Comparison of ENCODE assay signal across 8 cellular contexts in genomic region chr22:45268958-45269844, GRCh38. TPM values are rescaled to one million over a fixed set of nuclear protein-coding genes. Genes with fewer than 3 reads are reported as not detected.
DNase-seq lines count a peak whose midpoint lies in the region; ATAC-seq, FAIRE-seq and TF ChIP-seq lines count a peak whose summit lies in the region.

No MANE protein-coding gene starts in this region.

- no peak overlapping the region for H3K27ac Mint-ChIP-seq in activated B cell treated with CpG ODN at 0.5 μM for 24 hours

- no peaks in the 10 kb centered on the region for H3K36me3 Mint-ChIP-seq in activated B cell treated with CpG ODN at 0.5 μM for 24 hours (ENCODE audit: low read depth)

- intact Hi-C loops in activated B cell treated with CpG ODN at 0.5 μM for 24 hours (cut with micrococcal nuclease): loop anchor here (1.0 to 2.0 kb wide), 6 partner anchors 15 to 284 kb away; partner anchors contain the start of genes FAM118A and UPK3A

- H3F3A ChIP-seq in smooth muscle cell (ENCODE audit: low read depth): no peaks in the 10 kb centered on the region

- H3K4me3 Mint-ChIP-seq in activated B cell treated with CpG ODN at 0.5 μM for 24 hours: peak overlapping the region; percentile 85

- H3K9ac ChIP-seq in smooth muscle cell (ENCODE audit: low read depth): no peak overlapping the region

- no peaks in the 10 kb centered on the region for H3K9me3 ChIP-seq in smooth muscle cell (replicated peaks; ENCODE audit: low read depth)

- H2AFZ ChIP-seq in smooth muscle cell (ENCODE audit: low read depth): peak overlapping the region; percentile 95

- H3K36me3 ChIP-seq in bronchial epithelial cell (ENCODE audit: control insufficient read depth, insufficient read depth, low read length) (no peaks in the 10 kb centered on the region), smooth muscle cell (ENCODE audit: low read depth) (no peaks in the 10 kb centered on the region)

- H3K4me1 Mint-ChIP-seq in activated B cell treated with CpG ODN at 0.5 μM for 24 hours: peaks cover 20% of the 10 kb centered on the region

- FAIRE-seq in bronchial epithelial cell (lab: Jason Lieb, UNC): no peak

- H4K20me1 ChIP-seq in smooth muscle cell (ENCODE audit: low read depth): no peaks in the 10 kb centered on the region

- WGBS in smooth muscle cell (ENCODE audit: low lambda C conversion rate): 6% methylated on average over 35 of the region's 60 CpGs

- H3K9me3 Mint-ChIP-seq in activated B cell treated with CpG ODN at 0.5 μM for 24 hours: no peaks in the 10 kb centered on the region

- H3K4me2 ChIP-seq in smooth muscle cell: peak overlapping the region; percentile 100

- H3K27ac ChIP-seq in smooth muscle cell (ENCODE audit: low read depth): no peak overlapping the region

- peaks cover 7% of the 10 kb centered on the region for H3K4me1 ChIP-seq in smooth muscle cell (ENCODE audit: low read depth)

- H3K4me3 ChIP-seq in bronchial epithelial cell (ENCODE audit: low read depth, low read length) (peak overlapping the region; percentile 55), smooth muscle cell (peak overlapping the region; percentile 87)

- CTCF ChIA-PET in activated B cell treated with CpG ODN at 0.5 μM for 24 hours (lab: Charles Lee): interaction anchor here (1.0 to 1.9 kb wide), 2 partner anchors 34 to 163 kb away, joined by 3 to 5 read pairs; no protein-coding TSS in a partner anchor

- no peaks in the 10 kb centered on the region for H3K79me2 ChIP-seq in smooth muscle cell (ENCODE audit: low read depth)

- no peak for TF ChIP-seq CTCF in activated B cell treated with CpG ODN at 0.5 μM for 24 hours (IDR thresholded peaks at IDR 0.05)
- peak; percentile 74 for TF ChIP-seq CTCF in bronchial epithelial cell (IDR thresholded peaks at IDR 0.05; ENCODE audit: insufficient read depth, low read length, severe bottlenecking)
- TF ChIP-seq CTCF in smooth muscle cell (IDR thresholded peaks at IDR 0.05; ENCODE audit: borderline replicate concordance, insufficient read depth, poor library complexity, severe bottlenecking): peak; percentile 98

- peak; percentile 69 for ATAC-seq in GM21619 (IDR thresholded peaks at IDR 0.05; ENCODE audit: unreplicated experiment)
- peak; percentile 96 for ATAC-seq in activated B cell treated with CpG ODN at 0.5 μM for 24 hours (ENCODE audit: low read depth)
- no peak for ATAC-seq in GM18517 (IDR thresholded peaks at IDR 0.05; ENCODE audit: unreplicated experiment)

- peaks cover 4% of the 10 kb centered on the region for H3K27me3 Mint-ChIP-seq in activated B cell treated with CpG ODN at 0.5 μM for 24 hours

- H3K27me3 ChIP-seq in bronchial epithelial cell (ENCODE audit: control insufficient read depth, insufficient read depth, low read length) (peaks cover 6% of the 10 kb centered on the region), smooth muscle cell (ENCODE audit: low read depth) (no peaks in the 10 kb centered on the region)

- POLR2A ChIA-PET in activated B cell treated with CpG ODN at 0.5 μM for 24 hours (lab: Charles Lee): interaction anchor here (2.5 kb wide), 1 partner anchor 19 kb away, joined by 11 read pairs; no protein-coding TSS in a partner anchor

- DNase-seq in CD1c-positive myeloid dendritic cell (ENCODE audit: extremely low spot score): peak; percentile 92
- DNase-seq in NCI-H128 (lab: John Stamatoyannopoulos, UW; ENCODE audit: unreplicated experiment): peak; percentile 33
- DNase-seq in activated B cell treated with CpG ODN at 0.5 μM for 24 hours: peak; percentile 94
- peak; percentile 17 for DNase-seq in bronchial epithelial cell (ENCODE audit: low read depth)
- peak; percentile 79 for DNase-seq in inferior parietal cortex (ENCODE audit: extremely low spot score)
- peak; percentile 62 for DNase-seq in smooth muscle cell (lab: John Stamatoyannopoulos, UW; ENCODE audit: unreplicated experiment)

RNA-seq across cellular contexts. Expression of gene UPK3A, which starts 15.5 kb away (rescaled TPM):
- 1.4 and 1.6 TPM in 2 replicates for total RNA-seq in activated B cell treated with CpG ODN at 0.5 μM for 24 hours
- total RNA-seq in bronchial epithelial cell: not detected in 2 replicates
- total RNA-seq in smooth muscle cell: not detected in 2 replicates
- polyA plus RNA-seq in smooth muscle cell: not detected in 2 replicates

RNA-seq across cellular contexts. Expression of gene KIAA0930, which starts 28.5 kb away (rescaled TPM):
- total RNA-seq in activated B cell treated with CpG ODN at 0.5 μM for 24 hours: 39.5 and 42.2 TPM in 2 replicates
- total RNA-seq in bronchial epithelial cell: 72.1 and 78.5 TPM in 2 replicates
- total RNA-seq in smooth muscle cell: 35.9 and 44.8 TPM in 2 replicates
- polyA plus RNA-seq in smooth muscle cell: 37.6 and 49.0 TPM in 2 replicates

RNA-seq across cellular contexts. Expression of gene FAM118A, which starts 40.5 kb away (rescaled TPM):
- total RNA-seq in activated B cell treated with CpG ODN at 0.5 μM for 24 hours: 49.7 and 59.3 TPM in 2 replicates
- total RNA-seq in bronchial epithelial cell: 16.3 and 28.2 TPM in 2 replicates
- total RNA-seq in smooth muscle cell: 36.1 and 36.6 TPM in 2 replicates
- 60.3 and 114 TPM in 2 replicates for polyA plus RNA-seq in smooth muscle cell

Comparison
In these comparisons a context has a peak if more than half of its experiments do, and no peak if none do; other contexts are left out.
1. DNase-seq: peak in every context shown above with its lines; median percentile 94 in activated B cell treated with CpG ODN at 0.5 μM for 24 hours; 92 in CD1c-positive myeloid dendritic cell; 79 in inferior parietal cortex; 62 in smooth muscle cell; 33 in NCI-H128; 17 in bronchial epithelial cell.